26 cellular contexts compared by ENCODE assay signal in genomic region chr7:13067036-13067435, GRCh38.
DNase-seq lines count a peak whose midpoint lies in the region; TF ChIP-seq lines count a peak whose summit lies in the region.
"Had no signal": no experiment of that assay in that cellular context is flagged by ENCODE, and none has a peak within 500 bp of the region (broad histone marks: within the 10 kb centered on the region; RNA-seq: fewer than 3 reads in every experiment).

No MANE protein-coding gene starts in this region.

- WGBS in hepatocyte (ENCODE audit: low lambda C conversion rate, missing lambda C conversion rate), result 26% methylated on average over 5 of the region's 5 CpGs
- no CpG with 5 or more reads among the region's 5 CpGs for WGBS in neuronal stem cell (ENCODE audit: extremely low coverage in 2 of 2, insufficient read length in 2 of 2, insufficient replicate concordance in 1 of 2), 2 donors
- WGBS in adrenal gland, 4 donors, result 65 to 78% (median 72%) methylated on average over 5 of the region's 5 CpGs

- H3K27ac ChIP-seq in hepatocyte, result no peak overlapping the region
- no peak overlapping the region for H3K27ac ChIP-seq in neuronal stem cell (replicated peaks; ENCODE audit: low read length)
- no peak overlapping the region for H3K27ac ChIP-seq in adrenal gland
- H3K27ac ChIP-seq in substantia nigra (ENCODE audit: low read depth, low read length, poor library complexity, severe bottlenecking), result no peak overlapping the region
- H3K27ac ChIP-seq: brain microvascular endothelial cell, esophagus muscularis mucosa, gastroesophageal sphincter, ovary, stomach, transverse colon had no signal

- H4K91ac ChIP-seq in neuronal stem cell (ENCODE audit: low read depth, low read length, poor library complexity), result no peak overlapping the region

- H2BK5ac ChIP-seq in neuronal stem cell (ENCODE audit: low read length), result no peak overlapping the region

- TF ChIP-seq CTCF in hepatocyte (IDR thresholded peaks at IDR 0.05; ENCODE audit: poor library complexity), result no peak
- TF ChIP-seq CTCF in adrenal gland (IDR thresholded peaks at IDR 0.05), result no peak

- no peaks in the 10 kb centered on the region for H3K79me2 ChIP-seq in hepatocyte

- H4K8ac ChIP-seq in neuronal stem cell (ENCODE audit: low read depth, low read length), result no peak overlapping the region

- intact Hi-C loops in adrenal gland (cut with DNase I), result no loop called here

- no peak overlapping the region for H3K18ac ChIP-seq in neuronal stem cell (ENCODE audit: low read length)

- no peaks in the 10 kb centered on the region for H3K79me1 ChIP-seq in neuronal stem cell (ENCODE audit: low read depth, low read length)

- H2BK15ac ChIP-seq in neuronal stem cell (ENCODE audit: low read length), result no peak overlapping the region

- no peaks in the 10 kb centered on the region for H4K20me1 ChIP-seq in hepatocyte (ENCODE audit: insufficient read depth, poor library complexity, severe bottlenecking)

- H3K4me3 ChIP-seq in hepatocyte (no peak overlapping the region), neuronal stem cell (ENCODE audit: low read length in 2 of 2) (no peak overlapping the region), adrenal gland (no peak overlapping the region)
- H3K4me3 ChIP-seq: esophagus muscularis mucosa, gastroesophageal sphincter, ovary, stomach, transverse colon had no signal

- no peaks in the 10 kb centered on the region for H3K9me3 ChIP-seq in hepatocyte (ENCODE audit: low read depth)
- no peaks in the 10 kb centered on the region for H3K9me3 ChIP-seq in neuronal stem cell (replicated peaks in 1 of 2; ENCODE audit: control insufficient read depth in 2 of 2, insufficient read depth in 1 of 2, low read depth in 1 of 2, low read length in 2 of 2)
- no peaks in the 10 kb centered on the region for H3K9me3 ChIP-seq in adrenal gland (replicated peaks in 1 of 3)
- H3K9me3 ChIP-seq: esophagus muscularis mucosa, gastroesophageal sphincter, ovary, stomach, transverse colon had no signal

- no peak overlapping the region for H2AFZ ChIP-seq in hepatocyte
- peak overlapping the region; percentile 76 for H2AFZ ChIP-seq in neuronal stem cell (ENCODE audit: low read length)

- no peak overlapping the region for H2AK5ac ChIP-seq in neuronal stem cell (ENCODE audit: low read depth, low read length)

- H3K36me3 ChIP-seq in hepatocyte (replicated peaks; ENCODE audit: insufficient read depth, low read depth) (no peaks in the 10 kb centered on the region), neuronal stem cell (replicated peaks in 1 of 2; ENCODE audit: control insufficient read depth in 2 of 2, insufficient read depth in 2 of 2, low read length in 2 of 2) (no peaks in the 10 kb centered on the region), adrenal gland (replicated peaks in 1 of 2) (no peaks in the 10 kb centered on the region)
- H3K36me3 ChIP-seq: brain microvascular endothelial cell, esophagus muscularis mucosa, gastroesophageal sphincter, ovary, stomach, transverse colon had no signal

- H3K4me1 ChIP-seq in hepatocyte (ENCODE audit: insufficient read depth) (peaks cover 3% of the 10 kb centered on the region), neuronal stem cell (ENCODE audit: control insufficient read depth in 2 of 2, insufficient read depth in 1 of 2, low read depth in 1 of 2, low read length in 2 of 2) (no peaks in the 10 kb centered on the region), adrenal gland (replicated peaks in 1 of 2) (no peaks in the 10 kb centered on the region)
- H3K4me1 ChIP-seq: stomach, transverse colon had no signal

- no peak overlapping the region for H3K14ac ChIP-seq in neuronal stem cell (ENCODE audit: low read length)

- H3K9me2 ChIP-seq in hepatocyte (replicated peaks; ENCODE audit: insufficient read depth), result no peaks in the 10 kb centered on the region

- H3K9ac ChIP-seq in neuronal stem cell (ENCODE audit: low read depth, low read length, poor library complexity), result no peak overlapping the region

- H3K23ac ChIP-seq in neuronal stem cell (ENCODE audit: low read depth, low read length, poor library complexity), result no peak overlapping the region

- no peak overlapping the region for H2BK120ac ChIP-seq in neuronal stem cell (ENCODE audit: low read depth, low read length)

- no peak overlapping the region for H3K4me2 ChIP-seq in hepatocyte
- no peak overlapping the region for H3K4me2 ChIP-seq in neuronal stem cell (ENCODE audit: insufficient read depth, low read length, poor library complexity, severe bottlenecking)

- no peak overlapping the region for H3K4ac ChIP-seq in neuronal stem cell (ENCODE audit: low read length)

- TF ChIP-seq POLR2A in adrenal gland (IDR thresholded peaks at IDR 0.05), result no peak

- DNase-seq in NCI-H146 (lab: John Stamatoyannopoulos, UW), result peak; percentile 0
- no peak for DNase-seq in NCI-H146 treated with DMSO at 0.1 percent for 48 hours (lab: John Stamatoyannopoulos, UW; ENCODE audit: unreplicated experiment)
- DNase-seq in NCI-H82 treated with DMSO at 0.1 percent for 48 hours (lab: John Stamatoyannopoulos, UW; ENCODE audit: unreplicated experiment), result peak; percentile 73
- DNase-seq in hepatocyte (ENCODE audit: low spot score), result peak; percentile 7
- no peak for DNase-seq in neuronal stem cell (ENCODE audit: low spot score)
- DNase-seq in COLO829 (ENCODE audit: low spot score), result no peak
- DNase-seq in adrenal gland, result no peak
- no peak for DNase-seq in substantia nigra (lab: John Stamatoyannopoulos, UW)
- DNase-seq: 8988T; activated B cell treated with CpG ODN at 0.5 μM for 24 hours; activated CD4-positive, alpha-beta T cell treated with anti-CD3 and anti-CD28 coated beads, Interleukin-2, amount 50 U/mL, for 48 hours; activated CD8-positive, alpha-beta memory T cell treated with anti-CD3 and anti-CD28 coated beads, Interleukin-2, amount 50 U/mL, for 48 hours; activated effector memory CD4-positive, alpha-beta T cell treated with Interleukin-2 at 50 U/mL for 16 hours; brain microvascular endothelial cell; CD8-positive, alpha-beta T cell; effector memory CD4-positive, alpha-beta T cell; mammary epithelial cell; MM.1S; naive B cell; NCI-H187 treated with DMSO at 0.1 percent for 48 hours; ovary; right cardiac atrium; stomach; transverse colon had no signal

- H3K27me3 ChIP-seq in hepatocyte (no peaks in the 10 kb centered on the region), neuronal stem cell (ENCODE audit: control insufficient read depth in 3 of 3, insufficient read depth in 3 of 3, low read depth in 1 of 3, low read length in 3 of 3) (no peaks in the 10 kb centered on the region), adrenal gland (no peaks in the 10 kb centered on the region)
- H3K27me3 ChIP-seq: brain microvascular endothelial cell, esophagus muscularis mucosa, gastroesophageal sphincter, ovary, stomach, transverse colon had no signal

- no peak overlapping the region for H2BK12ac ChIP-seq in neuronal stem cell (ENCODE audit: low read length)

Comparison
In these comparisons a context has a peak if more than half of its experiments do, and no peak if none do; other contexts are left out.
1. DNase-seq: peak in NCI-H146 (single experiment), NCI-H82 treated with DMSO at 0.1 percent for 48 hours (single experiment) and hepatocyte (single experiment); none in NCI-H146 treated with DMSO at 0.1 percent for 48 hours (single experiment), neuronal stem cell (single experiment), COLO829 (single experiment), adrenal gland (0 of 7) and substantia nigra (0 of 49).